Comparison of ENCODE assay signal across 1 cellular context in the genomic region with DNA sequence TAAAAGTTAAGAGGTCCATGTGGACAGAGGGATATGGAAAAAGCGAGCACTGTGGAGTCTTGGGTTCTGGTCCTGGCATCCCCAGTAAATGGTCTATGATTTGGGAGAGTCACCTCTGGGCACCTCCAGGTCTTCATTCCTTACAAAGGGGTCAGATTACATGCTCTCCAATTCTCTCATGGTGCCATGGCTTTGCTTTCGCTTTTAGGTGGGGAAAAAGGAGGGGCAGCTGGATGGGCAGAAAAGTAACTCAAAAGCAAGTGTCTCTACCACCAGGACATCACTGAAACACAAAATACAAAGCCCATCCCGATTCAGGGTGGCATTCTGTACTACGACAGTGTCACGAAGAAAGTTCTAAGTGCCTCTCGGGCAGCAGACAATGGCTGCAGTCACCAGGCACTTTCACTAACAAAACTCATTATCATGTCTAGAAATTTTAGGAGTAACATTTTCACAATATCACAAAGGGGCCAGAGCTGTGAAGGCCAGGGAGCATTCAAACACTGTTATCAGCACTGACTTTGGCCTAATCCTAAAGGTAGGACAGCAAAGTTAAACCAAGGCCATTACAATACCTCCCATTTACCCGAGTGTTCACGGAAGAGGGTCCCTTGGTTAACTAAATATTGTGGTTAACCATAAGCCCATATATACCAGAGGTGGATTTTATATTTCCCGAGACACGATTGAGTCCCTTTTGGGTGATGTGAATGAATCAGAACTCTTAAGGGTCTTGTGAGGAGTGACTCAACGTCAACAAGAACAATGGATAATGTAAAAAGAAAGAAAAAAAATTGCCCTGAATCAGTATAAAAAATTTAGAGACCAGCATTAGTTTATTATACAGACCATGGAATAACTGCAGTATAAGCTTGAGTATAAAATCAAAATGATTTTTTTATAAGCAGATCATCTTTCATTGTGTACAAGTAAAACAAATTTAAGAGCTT.
TF ChIP-seq lines count a peak whose summit lies in the region.

No MANE protein-coding gene starts in this region.

TF ChIP-seq in K562, 482 proteins besides CTCF, POLR2A, EP300 and RAD21:
- TF ChIP-seq, protein P1, sequence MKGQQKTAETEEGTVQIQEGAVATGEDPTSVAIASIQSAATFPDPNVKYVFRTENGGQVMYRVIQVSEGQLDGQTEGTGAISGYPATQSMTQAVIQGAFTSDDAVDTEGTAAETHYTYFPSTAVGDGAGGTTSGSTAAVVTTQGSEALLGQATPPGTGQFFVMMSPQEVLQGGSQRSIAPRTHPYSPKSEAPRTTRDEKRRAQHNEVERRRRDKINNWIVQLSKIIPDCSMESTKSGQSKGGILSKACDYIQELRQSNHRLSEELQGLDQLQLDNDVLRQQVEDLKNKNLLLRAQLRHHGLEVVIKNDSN (CRISPR knock-in tag; IDR thresholded peaks at IDR 0.05): 0 out of 2 replicates have a peak, but pooled peaks have one; percentile 20
- TF ChIP-seq KDM1A (IDR thresholded peaks at IDR 0.05) (no peak), BCOR (IDR thresholded peaks at IDR 0.05) (no peak), ZBTB17 (CRISPR knock-in tag; IDR thresholded peaks at IDR 0.05) (no peak), CBFA2T3 (IDR thresholded peaks at IDR 0.05) (peak; percentile 2; the same call in 1 of the 2 replicates), ZFP1 (CRISPR knock-in tag; IDR thresholded peaks at IDR 0.05) (no peak)
- TF ChIP-seq, protein P2, sequence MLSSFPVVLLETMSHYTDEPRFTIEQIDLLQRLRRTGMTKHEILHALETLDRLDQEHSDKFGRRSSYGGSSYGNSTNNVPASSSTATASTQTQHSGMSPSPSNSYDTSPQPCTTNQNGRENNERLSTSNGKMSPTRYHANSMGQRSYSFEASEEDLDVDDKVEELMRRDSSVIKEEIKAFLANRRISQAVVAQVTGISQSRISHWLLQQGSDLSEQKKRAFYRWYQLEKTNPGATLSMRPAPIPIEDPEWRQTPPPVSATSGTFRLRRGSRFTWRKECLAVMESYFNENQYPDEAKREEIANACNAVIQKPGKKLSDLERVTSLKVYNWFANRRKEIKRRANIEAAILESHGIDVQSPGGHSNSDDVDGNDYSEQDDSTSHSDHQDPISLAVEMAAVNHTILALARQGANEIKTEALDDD (IDR thresholded peaks at IDR 0.05): peak; percentile 21; the same call in 1 of the 2 replicates
